Comparison of ENCODE assay signal across 22 cellular contexts in the genomic region with DNA sequence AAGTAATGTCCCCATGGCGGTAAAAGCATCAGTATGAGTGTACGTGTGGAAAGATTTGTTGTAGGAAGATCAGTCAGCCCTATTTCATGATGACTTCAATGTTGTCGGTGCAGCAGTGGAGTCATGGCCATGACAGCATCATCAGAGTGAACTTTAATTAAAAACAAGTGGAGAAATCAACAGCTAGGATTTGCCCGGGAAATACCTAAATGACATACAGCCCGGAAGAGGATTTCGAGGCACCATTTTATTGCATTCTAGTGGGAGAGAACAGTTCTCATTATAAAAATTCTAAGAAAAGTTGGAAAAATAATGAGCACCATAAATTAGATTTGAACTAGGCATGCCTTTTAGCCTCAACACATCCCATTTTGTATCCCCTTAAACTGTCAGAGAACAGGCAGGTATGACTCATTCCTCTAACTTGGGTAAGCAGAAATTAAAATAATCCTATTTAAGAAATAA.
A peak's percentile ranks its signal among the peaks of the same experiment; 100 is the strongest.
DNase-seq lines count a peak whose midpoint lies in the region; ATAC-seq and TF ChIP-seq lines count a peak whose summit lies in the region.
"Had no signal": no experiment of that assay in that cellular context is flagged by ENCODE, and none has a peak within 500 bp of the region (broad histone marks: within the 10 kb centered on the region; RNA-seq: fewer than 3 reads in every experiment).

No MANE protein-coding gene starts in this region.

- CTCF ChIA-PET in HEK293T (lab: Yijun Ruan, JAX) = no interaction called here

- no peak for ATAC-seq in GM18520 (IDR thresholded peaks at IDR 0.05; ENCODE audit: unreplicated experiment)
- ATAC-seq: activated CD8-positive, alpha-beta T cell treated with anti-CD3 and anti-CD28 coated beads for 36 hours; activated naive CD8-positive, alpha-beta T cell treated with anti-CD3 and anti-CD28 coated beads, Interleukin-2, amount 50 U/mL, for 24 hours; left colon; right lobe of liver; Right ventricle myocardium inferior; upper lobe of right lung had no signal

- peak; percentile 90 for DNase-seq in EH (ENCODE audit: low read depth)
- peak; percentile 73 for DNase-seq in fibroblast of mammary gland (ENCODE audit: low read depth)
- DNase-seq in uterus = peak in 1 of 2 donors; percentile 29
- no peak for DNase-seq in HEK293T (ENCODE audit: extremely low spot score)
- DNase-seq in NCI-H748 treated with DMSO at 0.1 percent for 48 hours (lab: John Stamatoyannopoulos, UW) = no peak
- DNase-seq: activated CD8-positive, alpha-beta T cell treated with anti-CD3 and anti-CD28 coated beads for 36 hours; activated gamma-delta T cell; activated naive CD8-positive, alpha-beta T cell treated with anti-CD3 and anti-CD28 coated beads, Interleukin-2, amount 50 U/mL, for 24 hours; activated T-cell treated with anti-CD3 and anti-CD28 coated beads for 4 hours; CD8-positive, alpha-beta memory T cell; H9; heart left ventricle; KBM-7; left colon; mesendoderm; naive B cell; NCI-H1694; right lobe of liver; upper lobe of right lung had no signal

- H3K9me3 ChIP-seq in uterus = no peaks in the 10 kb centered on the region
- H3K9me3 ChIP-seq: heart left ventricle, right lobe of liver, upper lobe of right lung had no signal

- H3K27ac ChIP-seq in uterus = peak overlapping the region; percentile 7 to 22
- H3K27ac ChIP-seq: right lobe of liver, upper lobe of right lung had no signal

- POLR2A ChIA-PET in HEK293T (lab: Yijun Ruan, JAX) = interaction anchor here (0.6 kb wide), 1 partner anchor 609 kb away, joined by 3 read pairs; no protein-coding TSS in a partner anchor

- TF ChIP-seq POLR2A in uterus (IDR thresholded peaks at IDR 0.05) = no peak

- TF ChIP-seq CTCF in fibroblast of mammary gland (conservative IDR thresholded peaks at IDR 0.05; ENCODE audit: control insufficient read depth, insufficient read depth, low read depth, low read length) (no peak), uterus (IDR thresholded peaks at IDR 0.05) (no peak)

- no peaks in the 10 kb centered on the region for H3K27me3 ChIP-seq in uterus
- H3K27me3 ChIP-seq: heart left ventricle, right lobe of liver, upper lobe of right lung had no signal

- H3K36me3 ChIP-seq in uterus = no peaks in the 10 kb centered on the region
- H3K36me3 ChIP-seq: heart left ventricle, right lobe of liver, upper lobe of right lung had no signal

- no peaks in the 10 kb centered on the region for H3K4me1 ChIP-seq in uterus

- intact Hi-C loops in uterus (cut with DNase I; ENCODE audit: low total_unique reads) = no loop called here

- H3K4me3 ChIP-seq in fibroblast of mammary gland (ENCODE audit: control insufficient read depth, low read depth, low read length) (no peak overlapping the region), uterus (no peak overlapping the region)
- H3K4me3 ChIP-seq: heart left ventricle, right lobe of liver, upper lobe of right lung had no signal

TF ChIP-seq in PFSK-1, 5 proteins besides CTCF, POLR2A, EP300 and RAD21:
- TF ChIP-seq SIN3A (IDR thresholded peaks at IDR 0.05; ENCODE audit: borderline replicate concordance, insufficient read depth, low read length) = 0 out of 2 replicates have a peak, but pooled peaks have one; percentile 29
- TF ChIP-seq POLR2AphosphoS5 (IDR thresholded peaks at IDR 0.05; ENCODE audit: low read depth, low read length) = no peak

TF ChIP-seq in HEK293T, 16 proteins besides CTCF, POLR2A, EP300 and RAD21:
- TF ChIP-seq ELF4 (IDR thresholded peaks at IDR 0.05) = no peak
- no peak for TF ChIP-seq FOXM1 (IDR thresholded peaks at IDR 0.05; ENCODE audit: borderline replicate concordance)
- no peak for TF ChIP-seq HDGF (IDR thresholded peaks at IDR 0.05; ENCODE audit: borderline replicate concordance)
- no peak for TF ChIP-seq L3MBTL2 (conservative IDR thresholded peaks at IDR 0.05)
- TF ChIP-seq SUZ12 (IDR thresholded peaks at IDR 0.05) = no peak
- no peak for TF ChIP-seq CTBP1 (IDR thresholded peaks at IDR 0.05; ENCODE audit: borderline replicate concordance)
- no peak for TF ChIP-seq NFRKB (IDR thresholded peaks at IDR 0.05)
- TF ChIP-seq SP1 (IDR thresholded peaks at IDR 0.05) = no peak
- TF ChIP-seq BHLHE40 (IDR thresholded peaks at IDR 0.05; ENCODE audit: borderline replicate concordance) = no peak
- TF ChIP-seq FOXA1 (IDR thresholded peaks at IDR 0.05) = no peak
- no peak for TF ChIP-seq ARNT (IDR thresholded peaks at IDR 0.05)
TF ChIP-seq in HEK293T: peak in this region for 0.

Comparison
In these comparisons a context has a peak if more than half of its experiments do, and no peak if none do; other contexts are left out.
1. DNase-seq: peak in EH (single experiment) and fibroblast of mammary gland (single experiment); none in HEK293T (single experiment) and NCI-H748 treated with DMSO at 0.1 percent for 48 hours (single experiment).